1 cellular context compared by ENCODE assay signal in the genomic region with DNA sequence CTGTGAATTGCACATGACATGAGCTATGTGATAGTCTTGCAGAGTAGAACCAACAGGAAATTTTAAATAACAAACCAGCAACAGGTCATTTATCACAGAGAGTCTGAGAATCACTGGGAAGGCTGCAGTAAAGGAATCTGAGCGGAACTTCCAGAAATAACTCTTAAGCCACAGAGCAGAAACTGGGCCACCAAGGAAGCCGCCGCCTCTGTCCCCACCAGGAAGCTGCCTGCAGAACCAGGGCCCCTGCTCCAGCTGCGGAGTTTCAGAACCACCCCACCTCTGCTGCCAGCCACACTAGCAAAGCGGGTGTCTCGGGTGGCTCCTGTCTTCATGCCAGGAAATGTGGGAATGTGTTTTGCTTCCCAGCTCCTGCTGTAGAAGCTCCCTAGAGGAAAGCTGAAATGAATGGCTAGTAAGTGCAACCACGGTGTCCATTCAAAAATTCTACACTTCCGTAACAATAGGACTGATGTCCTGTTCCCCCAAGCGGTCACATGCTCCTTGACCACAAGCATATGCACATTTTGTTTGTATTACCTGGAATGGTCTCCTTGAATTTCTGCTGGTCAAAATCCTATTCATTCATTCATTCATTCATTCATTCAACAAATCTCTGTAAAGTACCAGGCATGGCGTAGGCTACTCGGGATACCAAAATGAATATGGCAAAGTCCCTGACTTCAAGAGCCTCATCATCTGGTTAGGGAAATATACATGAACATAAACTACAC.
A peak's percentile ranks its signal among the peaks of the same experiment; 100 is the strongest.
TF ChIP-seq lines count a peak whose summit lies in the region.

No MANE protein-coding gene starts in this region.

TF ChIP-seq in HEK293, 187 proteins besides CTCF, POLR2A, EP300 and RAD21 (continued from another document):
- TF ChIP-seq, protein P1, sequence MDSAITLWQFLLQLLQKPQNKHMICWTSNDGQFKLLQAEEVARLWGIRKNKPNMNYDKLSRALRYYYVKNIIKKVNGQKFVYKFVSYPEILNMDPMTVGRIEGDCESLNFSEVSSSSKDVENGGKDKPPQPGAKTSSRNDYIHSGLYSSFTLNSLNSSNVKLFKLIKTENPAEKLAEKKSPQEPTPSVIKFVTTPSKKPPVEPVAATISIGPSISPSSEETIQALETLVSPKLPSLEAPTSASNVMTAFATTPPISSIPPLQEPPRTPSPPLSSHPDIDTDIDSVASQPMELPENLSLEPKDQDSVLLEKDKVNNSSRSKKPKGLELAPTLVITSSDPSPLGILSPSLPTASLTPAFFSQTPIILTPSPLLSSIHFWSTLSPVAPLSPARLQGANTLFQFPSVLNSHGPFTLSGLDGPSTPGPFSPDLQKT (IDR thresholded peaks at IDR 0.05; ENCODE audit: borderline replicate concordance, low read depth, low read length), result no peak
- TF ChIP-seq ZNF112 (tag by site-specific recombination; IDR thresholded peaks at IDR 0.05) (no peak), ZNF677 (tag by site-specific recombination; IDR thresholded peaks at IDR 0.05) (no peak), ZNF146 (tag by site-specific recombination; IDR thresholded peaks at IDR 0.05) (no peak), ZNF138 (tag by site-specific recombination; IDR thresholded peaks at IDR 0.05; ENCODE audit: borderline replicate concordance) (no peak), ZNF350 (tag by site-specific recombination; IDR thresholded peaks at IDR 0.05) (no peak), SCRT2 (tag by site-specific recombination; IDR thresholded peaks at IDR 0.05) (peak; percentile 64), ZNF24 (tag by site-specific recombination; IDR thresholded peaks at IDR 0.05) (peak; percentile 84)
- TF ChIP-seq, protein P2, sequence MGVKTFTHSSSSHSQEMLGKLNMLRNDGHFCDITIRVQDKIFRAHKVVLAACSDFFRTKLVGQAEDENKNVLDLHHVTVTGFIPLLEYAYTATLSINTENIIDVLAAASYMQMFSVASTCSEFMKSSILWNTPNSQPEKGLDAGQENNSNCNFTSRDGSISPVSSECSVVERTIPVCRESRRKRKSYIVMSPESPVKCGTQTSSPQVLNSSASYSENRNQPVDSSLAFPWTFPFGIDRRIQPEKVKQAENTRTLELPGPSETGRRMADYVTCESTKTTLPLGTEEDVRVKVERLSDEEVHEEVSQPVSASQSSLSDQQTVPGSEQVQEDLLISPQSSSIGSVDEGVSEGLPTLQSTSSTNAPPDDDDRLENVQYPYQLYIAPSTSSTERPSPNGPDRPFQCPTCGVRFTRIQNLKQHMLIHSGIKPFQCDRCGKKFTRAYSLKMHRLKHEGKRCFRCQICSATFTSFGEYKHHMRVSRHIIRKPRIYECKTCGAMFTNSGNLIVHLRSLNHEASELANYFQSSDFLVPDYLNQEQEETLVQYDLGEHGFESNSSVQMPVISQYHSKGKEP (tag by site-specific recombination; IDR thresholded peaks at IDR 0.05), result no peak
- TF ChIP-seq, protein P3, sequence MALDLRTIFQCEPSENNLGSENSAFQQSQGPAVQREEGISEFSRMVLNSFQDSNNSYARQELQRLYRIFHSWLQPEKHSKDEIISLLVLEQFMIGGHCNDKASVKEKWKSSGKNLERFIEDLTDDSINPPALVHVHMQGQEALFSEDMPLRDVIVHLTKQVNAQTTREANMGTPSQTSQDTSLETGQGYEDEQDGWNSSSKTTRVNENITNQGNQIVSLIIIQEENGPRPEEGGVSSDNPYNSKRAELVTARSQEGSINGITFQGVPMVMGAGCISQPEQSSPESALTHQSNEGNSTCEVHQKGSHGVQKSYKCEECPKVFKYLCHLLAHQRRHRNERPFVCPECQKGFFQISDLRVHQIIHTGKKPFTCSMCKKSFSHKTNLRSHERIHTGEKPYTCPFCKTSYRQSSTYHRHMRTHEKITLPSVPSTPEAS (tag by site-specific recombination; IDR thresholded peaks at IDR 0.05), result no peak
